Comparison of ENCODE assay signal across 9 cellular contexts in genomic region chr12:96192926-96193573, GRCh38. TPM values are rescaled to one million over a fixed set of nuclear protein-coding genes. Genes with fewer than 3 reads are reported as not detected.
DNase-seq lines count a peak whose midpoint lies in the region; ATAC-seq and TF ChIP-seq lines count a peak whose summit lies in the region.
"Had no signal": no experiment of that assay in that cellular context is flagged by ENCODE, and none has a peak within 500 bp of the region (broad histone marks: within the 10 kb centered on the region; RNA-seq: fewer than 3 reads in every experiment).

No MANE protein-coding gene starts in this region.

- POLR2A ChIA-PET in WTC11 (lab: Charles Lee): interaction anchor here (0.6 kb wide), 1 partner anchor 108 kb away, joined by 3 read pairs; no protein-coding TSS in a partner anchor

- ATAC-seq in WTC11 (no peak), HG03196 (IDR thresholded peaks at IDR 0.05; ENCODE audit: unreplicated experiment) (no peak)
- no peak for ATAC-seq in stimulated activated naive CD8-positive, alpha-beta T cell treated with anti-CD3 and anti-CD28 coated beads, Interleukin-15, amount 100 ng/mL, for 72 hours

- no peaks in the 10 kb centered on the region for H3K27me3 Mint-ChIP-seq in activated T-cell treated with anti-CD3 and anti-CD28 coated beads, Interleukin-2, amount 50 U/mL, for 24 hours
- peaks cover 8% of the 10 kb centered on the region; the same call in 1 of the 2 replicates for H3K27me3 Mint-ChIP-seq in WTC11 (ENCODE audit: low read depth)
- peaks cover 11 to 27% (median 14%) of the 10 kb centered on the region in 3 donors for H3K27me3 Mint-ChIP-seq in immature natural killer cell (ENCODE audit: low read depth in 3 of 3)
- no peaks in the 10 kb centered on the region for H3K27me3 Mint-ChIP-seq in stimulated activated naive CD8-positive, alpha-beta T cell treated with anti-CD3 and anti-CD28 coated beads, Interleukin-15, amount 100 ng/mL, for 72 hours

- TF ChIP-seq CTCF in WTC11 (IDR thresholded peaks at IDR 0.05): no peak

- H3K4me3 Mint-ChIP-seq in activated T-cell treated with anti-CD3 and anti-CD28 coated beads, Interleukin-2, amount 50 U/mL, for 24 hours: peak overlapping the region; percentile 78
- H3K4me3 Mint-ChIP-seq in WTC11 (peak overlapping the region; percentile 84), immature natural killer cell (peak overlapping the region; percentile 84 to 91 (median 89))
- H3K4me3 Mint-ChIP-seq in stimulated activated naive CD8-positive, alpha-beta T cell treated with anti-CD3 and anti-CD28 coated beads, Interleukin-15, amount 100 ng/mL, for 72 hours: peak overlapping the region; percentile 29 to 73

- no peak for DNase-seq in activated T-cell treated with anti-CD3 and anti-CD28 coated beads, Interleukin-2, amount 50 U/mL, for 24 hours
- no peak for DNase-seq in activated T-cell treated with anti-CD3 and anti-CD28 coated beads, Interleukin-2, amount 50 U/mL, for 48 hours
- DNase-seq in WTC11 (ENCODE audit: low spot score): no peak
- no peak for DNase-seq in immature natural killer cell
- DNase-seq in stimulated activated naive CD8-positive, alpha-beta T cell treated with anti-CD3 and anti-CD28 coated beads, Interleukin-15, amount 100 ng/mL, for 72 hours: no peak
- no peak for DNase-seq in DMS79 treated with DMSO at 0.1 percent for 48 hours (lab: John Stamatoyannopoulos, UW)
- DNase-seq in AG08396 (ENCODE audit: low spot score): no peak
- DNase-seq: NCI-H2081 had no signal

- CTCF ChIA-PET in WTC11 (lab: Charles Lee): no interaction called here

- H3K9me3 Mint-ChIP-seq in activated T-cell treated with anti-CD3 and anti-CD28 coated beads, Interleukin-2, amount 50 U/mL, for 24 hours: no peaks in the 10 kb centered on the region
- H3K9me3 Mint-ChIP-seq in WTC11 (no peaks in the 10 kb centered on the region), immature natural killer cell (no peaks in the 10 kb centered on the region)
- peaks cover 0 to 7% of the 10 kb centered on the region in 2 donors for H3K9me3 Mint-ChIP-seq in stimulated activated naive CD8-positive, alpha-beta T cell treated with anti-CD3 and anti-CD28 coated beads, Interleukin-15, amount 100 ng/mL, for 72 hours

- peak overlapping the region; percentile 93 for H3K27ac Mint-ChIP-seq in activated T-cell treated with anti-CD3 and anti-CD28 coated beads, Interleukin-2, amount 50 U/mL, for 24 hours
- H3K27ac Mint-ChIP-seq in WTC11: no peak overlapping the region
- H3K27ac Mint-ChIP-seq in immature natural killer cell: peak overlapping the region; percentile 13 to 93 (median 78)
- no peak overlapping the region for H3K27ac Mint-ChIP-seq in stimulated activated naive CD8-positive, alpha-beta T cell treated with anti-CD3 and anti-CD28 coated beads, Interleukin-15, amount 100 ng/mL, for 72 hours

- peaks cover 62% of the 10 kb centered on the region for H3K4me1 Mint-ChIP-seq in activated T-cell treated with anti-CD3 and anti-CD28 coated beads, Interleukin-2, amount 50 U/mL, for 24 hours (ENCODE audit: low read depth)
- H3K4me1 Mint-ChIP-seq in WTC11 (peaks cover 11% of the 10 kb centered on the region), immature natural killer cell (peaks cover 27 to 35% of the 10 kb centered on the region in 2 donors)
- peaks cover 69% of the 10 kb centered on the region for H3K4me1 Mint-ChIP-seq in stimulated activated naive CD8-positive, alpha-beta T cell treated with anti-CD3 and anti-CD28 coated beads, Interleukin-15, amount 100 ng/mL, for 72 hours

- peaks cover 16% of the 10 kb centered on the region for H3K36me3 Mint-ChIP-seq in activated T-cell treated with anti-CD3 and anti-CD28 coated beads, Interleukin-2, amount 50 U/mL, for 24 hours (ENCODE audit: low read depth)
- H3K36me3 Mint-ChIP-seq in WTC11 (no peaks in the 10 kb centered on the region), immature natural killer cell (no peaks in the 10 kb centered on the region)

TF ChIP-seq in WTC11, 78 proteins besides CTCF, POLR2A, EP300 and RAD21 (continues in another document):
- TF ChIP-seq ERG (CRISPR knock-in tag; IDR thresholded peaks at IDR 0.05): no peak
- TF ChIP-seq SMAD3 (CRISPR knock-in tag; IDR thresholded peaks at IDR 0.05; ENCODE audit: borderline replicate concordance): no peak
- no peak for TF ChIP-seq ZNF416 (CRISPR knock-in tag; IDR thresholded peaks at IDR 0.05)
- no peak for TF ChIP-seq NR3C1 (CRISPR knock-in tag; conservative IDR thresholded peaks at IDR 0.05; ENCODE audit: low read depth)
- TF ChIP-seq, protein P1, sequence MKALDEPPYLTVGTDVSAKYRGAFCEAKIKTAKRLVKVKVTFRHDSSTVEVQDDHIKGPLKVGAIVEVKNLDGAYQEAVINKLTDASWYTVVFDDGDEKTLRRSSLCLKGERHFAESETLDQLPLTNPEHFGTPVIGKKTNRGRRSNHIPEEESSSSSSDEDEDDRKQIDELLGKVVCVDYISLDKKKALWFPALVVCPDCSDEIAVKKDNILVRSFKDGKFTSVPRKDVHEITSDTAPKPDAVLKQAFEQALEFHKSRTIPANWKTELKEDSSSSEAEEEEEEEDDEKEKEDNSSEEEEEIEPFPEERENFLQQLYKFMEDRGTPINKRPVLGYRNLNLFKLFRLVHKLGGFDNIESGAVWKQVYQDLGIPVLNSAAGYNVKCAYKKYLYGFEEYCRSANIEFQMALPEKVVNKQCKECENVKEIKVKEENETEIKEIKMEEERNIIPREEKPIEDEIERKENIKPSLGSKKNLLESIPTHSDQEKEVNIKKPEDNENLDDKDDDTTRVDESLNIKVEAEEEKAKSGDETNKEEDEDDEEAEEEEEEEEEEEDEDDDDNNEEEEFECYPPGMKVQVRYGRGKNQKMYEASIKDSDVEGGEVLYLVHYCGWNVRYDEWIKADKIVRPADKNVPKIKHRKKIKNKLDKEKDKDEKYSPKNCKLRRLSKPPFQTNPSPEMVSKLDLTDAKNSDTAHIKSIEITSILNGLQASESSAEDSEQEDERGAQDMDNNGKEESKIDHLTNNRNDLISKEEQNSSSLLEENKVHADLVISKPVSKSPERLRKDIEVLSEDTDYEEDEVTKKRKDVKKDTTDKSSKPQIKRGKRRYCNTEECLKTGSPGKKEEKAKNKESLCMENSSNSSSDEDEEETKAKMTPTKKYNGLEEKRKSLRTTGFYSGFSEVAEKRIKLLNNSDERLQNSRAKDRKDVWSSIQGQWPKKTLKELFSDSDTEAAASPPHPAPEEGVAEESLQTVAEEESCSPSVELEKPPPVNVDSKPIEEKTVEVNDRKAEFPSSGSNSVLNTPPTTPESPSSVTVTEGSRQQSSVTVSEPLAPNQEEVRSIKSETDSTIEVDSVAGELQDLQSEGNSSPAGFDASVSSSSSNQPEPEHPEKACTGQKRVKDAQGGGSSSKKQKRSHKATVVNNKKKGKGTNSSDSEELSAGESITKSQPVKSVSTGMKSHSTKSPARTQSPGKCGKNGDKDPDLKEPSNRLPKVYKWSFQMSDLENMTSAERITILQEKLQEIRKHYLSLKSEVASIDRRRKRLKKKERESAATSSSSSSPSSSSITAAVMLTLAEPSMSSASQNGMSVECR (CRISPR knock-in tag; IDR thresholded peaks at IDR 0.05; ENCODE audit: borderline replicate concordance): no peak
- TF ChIP-seq SMAD4 (CRISPR knock-in tag; IDR thresholded peaks at IDR 0.05): no peak
- TF ChIP-seq JAZF1 (CRISPR knock-in tag; IDR thresholded peaks at IDR 0.05): no peak
- TF ChIP-seq SP1 (CRISPR knock-in tag; conservative IDR thresholded peaks at IDR 0.05): no peak
- TF ChIP-seq, protein P2, sequence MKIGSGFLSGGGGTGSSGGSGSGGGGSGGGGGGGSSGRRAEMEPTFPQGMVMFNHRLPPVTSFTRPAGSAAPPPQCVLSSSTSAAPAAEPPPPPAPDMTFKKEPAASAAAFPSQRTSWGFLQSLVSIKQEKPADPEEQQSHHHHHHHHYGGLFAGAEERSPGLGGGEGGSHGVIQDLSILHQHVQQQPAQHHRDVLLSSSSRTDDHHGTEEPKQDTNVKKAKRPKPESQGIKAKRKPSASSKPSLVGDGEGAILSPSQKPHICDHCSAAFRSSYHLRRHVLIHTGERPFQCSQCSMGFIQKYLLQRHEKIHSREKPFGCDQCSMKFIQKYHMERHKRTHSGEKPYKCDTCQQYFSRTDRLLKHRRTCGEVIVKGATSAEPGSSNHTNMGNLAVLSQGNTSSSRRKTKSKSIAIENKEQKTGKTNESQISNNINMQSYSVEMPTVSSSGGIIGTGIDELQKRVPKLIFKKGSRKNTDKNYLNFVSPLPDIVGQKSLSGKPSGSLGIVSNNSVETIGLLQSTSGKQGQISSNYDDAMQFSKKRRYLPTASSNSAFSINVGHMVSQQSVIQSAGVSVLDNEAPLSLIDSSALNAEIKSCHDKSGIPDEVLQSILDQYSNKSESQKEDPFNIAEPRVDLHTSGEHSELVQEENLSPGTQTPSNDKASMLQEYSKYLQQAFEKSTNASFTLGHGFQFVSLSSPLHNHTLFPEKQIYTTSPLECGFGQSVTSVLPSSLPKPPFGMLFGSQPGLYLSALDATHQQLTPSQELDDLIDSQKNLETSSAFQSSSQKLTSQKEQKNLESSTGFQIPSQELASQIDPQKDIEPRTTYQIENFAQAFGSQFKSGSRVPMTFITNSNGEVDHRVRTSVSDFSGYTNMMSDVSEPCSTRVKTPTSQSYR (CRISPR knock-in tag; IDR thresholded peaks at IDR 0.05): no peak
- TF ChIP-seq, protein P3, sequence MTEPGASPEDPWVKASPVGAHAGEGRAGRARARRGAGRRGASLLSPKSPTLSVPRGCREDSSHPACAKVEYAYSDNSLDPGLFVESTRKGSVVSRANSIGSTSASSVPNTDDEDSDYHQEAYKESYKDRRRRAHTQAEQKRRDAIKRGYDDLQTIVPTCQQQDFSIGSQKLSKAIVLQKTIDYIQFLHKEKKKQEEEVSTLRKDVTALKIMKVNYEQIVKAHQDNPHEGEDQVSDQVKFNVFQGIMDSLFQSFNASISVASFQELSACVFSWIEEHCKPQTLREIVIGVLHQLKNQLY (CRISPR knock-in tag; IDR thresholded peaks at IDR 0.05): no peak

RNA-seq across cellular contexts. Expression of gene ELK3, which starts 1.1 kb away (rescaled TPM):
- total RNA-seq in WTC11 (2021): 14.7 to 16.5 TPM (median 14.9 TPM) in 3 replicates
- 10 to 100 TPM in 1 of 3 donors, 1 to 10 TPM in 2; 4.7 to 21.7 (median 6.9) TPM for polyA plus RNA-seq in immature natural killer cell

Comparison
In these comparisons a context has a peak if more than half of its experiments do, and no peak if none do; other contexts are left out.
1. H3K27ac Mint-ChIP-seq: peak in activated T-cell treated with anti-CD3 and anti-CD28 coated beads, Interleukin-2, amount 50 U/mL, for 24 hours (single experiment) and immature natural killer cell (6 of 6); none in WTC11 (single experiment) and stimulated activated naive CD8-positive, alpha-beta T cell treated with anti-CD3 and anti-CD28 coated beads, Interleukin-15, amount 100 ng/mL, for 72 hours (0 of 2).
2. Peak in every context shown above with its lines, with median percentiles within 50 percentile points of each other: H3K4me3 Mint-ChIP-seq.